21 cellular contexts compared by ENCODE assay signal in the genomic region with DNA sequence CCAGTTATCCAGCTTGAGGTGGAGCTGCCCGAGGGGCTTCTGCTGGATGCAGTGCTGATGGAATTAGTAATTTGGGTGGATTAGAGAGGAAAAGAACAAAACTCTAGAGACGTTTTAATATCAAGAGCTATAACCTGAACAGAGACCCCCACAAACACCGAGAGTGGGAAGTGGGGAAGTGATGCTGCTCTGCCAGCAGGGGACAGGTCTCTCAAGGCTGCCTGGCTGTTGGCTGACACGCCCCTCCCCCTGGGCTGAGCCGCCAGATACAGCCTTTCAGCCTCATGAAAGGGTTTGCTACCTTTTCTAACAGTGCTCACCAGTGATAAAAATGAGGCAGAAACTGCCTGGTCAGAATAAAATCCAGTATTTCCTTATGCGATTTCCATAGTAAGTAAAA. TPM values are rescaled to one million over a fixed set of nuclear protein-coding genes. Genes with fewer than 3 reads are reported as not detected.
DNase-seq lines count a peak whose midpoint lies in the region; ATAC-seq, FAIRE-seq and TF ChIP-seq lines count a peak whose summit lies in the region.
"Had no signal": no experiment of that assay in that cellular context is flagged by ENCODE, and none has a peak within 500 bp of the region (broad histone marks: within the 10 kb centered on the region; RNA-seq: fewer than 3 reads in every experiment).

No MANE protein-coding gene starts in this region.

- H3K27ac ChIP-seq in OCI-LY7 (ENCODE audit: low read depth, low read length, poor library complexity, severe bottlenecking) (no peak overlapping the region), endothelial cell of umbilical vein (ENCODE audit: insufficient read depth, low read depth, low read length) (peak overlapping the region; percentile 96), psoas muscle (no peak overlapping the region)
- H3K27ac ChIP-seq: gastrocnemius medialis, prostate gland, thyroid gland had no signal

- CTCF ChIA-PET in OCI-LY7 (lab: Charles Lee; ENCODE audit: unreplicated experiment) = interaction anchor here (0.9 kb wide), 1 partner anchor 11 kb away, joined by 3 read pairs; no protein-coding TSS in a partner anchor
- CTCF ChIA-PET in endothelial cell of umbilical vein (lab: Charles Lee) = interaction anchor here (1.1 to 3.3 kb wide), 4 partner anchors 8 to 248 kb away, joined by 5 to 15 read pairs (median 8); a partner anchor contains a TSS

- BruUV-seq in OCI-LY7 (replicated peaks; lab: Mats Ljungman, UMichigan) (no TSS peak), endothelial cell of umbilical vein (replicated peaks; lab: Mats Ljungman, UMichigan) (no TSS peak)

- H3K9me3 Mint-ChIP-seq in osteocyte (ENCODE audit: unreplicated experiment) = no peaks in the 10 kb centered on the region
- H3K9me3 Mint-ChIP-seq: stimulated activated memory B cell treated with anti-CD40 and anti-IgM and Interleukin-4, amounts not matched to agents 10 μg/mL and 1 μg/mL and 100 μg/mL, for 72 hours had no signal

- H3K9ac ChIP-seq in endothelial cell of umbilical vein (replicated peaks; ENCODE audit: extremely low read depth, insufficient read depth, low read length) = no peak overlapping the region

- no peak for FAIRE-seq in endothelial cell of umbilical vein (lab: Jason Lieb, UNC)
- FAIRE-seq: endometrium had no signal

- H3K9me3 ChIP-seq in OCI-LY7 (ENCODE audit: low read length) = no peaks in the 10 kb centered on the region
- no peaks in the 10 kb centered on the region for H3K9me3 ChIP-seq in endothelial cell of umbilical vein (replicated peaks; ENCODE audit: control insufficient read depth, insufficient read depth, low read length)
- H3K9me3 ChIP-seq in mucosa of descending colon = no peaks in the 10 kb centered on the region
- H3K9me3 ChIP-seq in psoas muscle = no peaks in the 10 kb centered on the region
- H3K9me3 ChIP-seq: gastrocnemius medialis, prostate gland, SJSA1, thyroid gland had no signal

- H2AFZ ChIP-seq in OCI-LY7 (ENCODE audit: low read length) (no peak overlapping the region), endothelial cell of umbilical vein (ENCODE audit: low read depth, low read length) (no peak overlapping the region)

- no peaks in the 10 kb centered on the region for H3K79me2 ChIP-seq in OCI-LY7 (ENCODE audit: insufficient read depth, low read depth, low read length)
- H3K79me2 ChIP-seq in endothelial cell of umbilical vein (ENCODE audit: control insufficient read depth, insufficient read depth, low read length) = peaks cover 16% of the 10 kb centered on the region

- H3K4me3 Mint-ChIP-seq in osteocyte (ENCODE audit: unreplicated experiment) = no peak overlapping the region
- H3K4me3 Mint-ChIP-seq: activated CD4-positive, alpha-beta T cell treated with anti-CD3 and anti-CD28 coated beads for 36 hours; stimulated activated memory B cell treated with anti-CD40 and anti-IgM and Interleukin-4, amounts not matched to agents 10 μg/mL and 1 μg/mL and 100 μg/mL, for 72 hours had no signal

- no peaks in the 10 kb centered on the region for H3K9me1 ChIP-seq in endothelial cell of umbilical vein (replicated peaks; ENCODE audit: control insufficient read depth, extremely low read depth, insufficient read depth, low read length)

- H3K27me3 Mint-ChIP-seq in osteocyte (ENCODE audit: unreplicated experiment) = no peaks in the 10 kb centered on the region
- H3K27me3 Mint-ChIP-seq: activated CD4-positive, alpha-beta T cell treated with anti-CD3 and anti-CD28 coated beads for 36 hours; stimulated activated memory B cell treated with anti-CD40 and anti-IgM and Interleukin-4, amounts not matched to agents 10 μg/mL and 1 μg/mL and 100 μg/mL, for 72 hours had no signal

- peaks cover 31% of the 10 kb centered on the region for H3K4me1 Mint-ChIP-seq in osteocyte (ENCODE audit: unreplicated experiment)

- no peaks in the 10 kb centered on the region for H3K27me3 ChIP-seq in endothelial cell of umbilical vein (ENCODE audit: control insufficient read depth in 2 of 2, insufficient read depth in 2 of 2, low read length in 2 of 2)
- H3K27me3 ChIP-seq in psoas muscle (ENCODE audit: insufficient read depth in 3 of 3, low read length in 2 of 3) = no peaks in the 10 kb centered on the region
- H3K27me3 ChIP-seq: gastrocnemius medialis, SJSA1, thyroid gland had no signal

- POLR2A ChIA-PET in OCI-LY7 (lab: Charles Lee) (interaction anchor here (0.8 kb wide), 1 partner anchor 9 kb away, joined by 3 read pairs; a partner anchor contains a TSS), endothelial cell of umbilical vein (lab: Charles Lee) (interaction anchor here (2.2 kb wide), 1 partner anchor 8 kb away, joined by 8 read pairs; no protein-coding TSS in a partner anchor)

- ATAC-seq in mucosa of descending colon (no peak), psoas muscle (no peak)
- ATAC-seq: activated CD4-positive, alpha-beta T cell treated with anti-CD3 and anti-CD28 coated beads for 36 hours; gastrocnemius medialis; left ventricle myocardium superior; PC-3; stimulated activated memory B cell treated with anti-CD40 and anti-IgM and Interleukin-4, amounts not matched to agents 10 μg/mL and 1 μg/mL and 100 μg/mL, for 72 hours had no signal

- H3K4me1 ChIP-seq in OCI-LY7 (ENCODE audit: insufficient read depth, low read length, poor library complexity, severe bottlenecking) (peaks cover 3% of the 10 kb centered on the region), endothelial cell of umbilical vein (ENCODE audit: control insufficient read depth, extremely low read depth, insufficient read depth, low read length) (peaks cover 37% of the 10 kb centered on the region), mucosa of descending colon (ENCODE audit: low read depth) (no peaks in the 10 kb centered on the region), psoas muscle (no peaks in the 10 kb centered on the region)
- H3K4me1 ChIP-seq: prostate gland, thyroid gland had no signal

- dilution Hi-C loops in endothelial cell of umbilical vein (cut with MboI; ENCODE audit: extremely low pct_ligation_motif_present, low sequenced_read_pairs) = no loop called here

- intact Hi-C loops in OCI-LY7 (cut with micrococcal nuclease; ENCODE audit: unreplicated experiment) (no loop called here), endothelial cell of umbilical vein (cut with micrococcal nuclease) (no loop called here), mucosa of descending colon (cut with DNase I, micrococcal nuclease) (loop anchor here in 1 of 2 donors (10.0 kb wide), 1 partner anchor 245 kb away; no protein-coding TSS in a partner anchor), psoas muscle (cut with DNase I) (no loop called here)

- WGBS in psoas muscle, 3 donors = 83 to 92% (median 83%) methylated on average over 6 of the region's 6 CpGs

- H3K9me2 ChIP-seq in OCI-LY7 (ENCODE audit: insufficient read depth, low read length) = no peaks in the 10 kb centered on the region

- no peak overlapping the region for H3K4me2 ChIP-seq in OCI-LY7 (ENCODE audit: low read length)
- no peak overlapping the region for H3K4me2 ChIP-seq in endothelial cell of umbilical vein (ENCODE audit: insufficient read depth, low read length)

- H4K20me1 ChIP-seq in OCI-LY7 (ENCODE audit: insufficient read depth, low read length) (no peaks in the 10 kb centered on the region), endothelial cell of umbilical vein (replicated peaks; ENCODE audit: control insufficient read depth, extremely low read depth, insufficient read depth, low read length) (no peaks in the 10 kb centered on the region)

- H3K36me3 Mint-ChIP-seq in osteocyte (ENCODE audit: unreplicated experiment) = peaks cover 68% of the 10 kb centered on the region

- peak; percentile 13 for TF ChIP-seq CTCF in HFF-Myc (IDR thresholded peaks at IDR 0.05; ENCODE audit: low read depth, low read length, missing control alignments)
- TF ChIP-seq CTCF in OCI-LY7 (conservative IDR thresholded peaks at IDR 0.05; ENCODE audit: low read length) = no peak
- no peak for TF ChIP-seq CTCF in endothelial cell of umbilical vein (IDR thresholded peaks at IDR 0.05; ENCODE audit: extremely low read depth in 1 of 2, insufficient read depth in 1 of 2, low read depth in 1 of 2, low read length in 2 of 2)
- peak; percentile 10 for TF ChIP-seq CTCF in osteocyte (IDR thresholded peaks at IDR 0.05)
- TF ChIP-seq CTCF in mucosa of descending colon (IDR thresholded peaks at IDR 0.05) = no peak
- TF ChIP-seq CTCF in psoas muscle (IDR thresholded peaks at IDR 0.05) = no peak

- TF ChIP-seq POLR2A in endothelial cell of umbilical vein (IDR thresholded peaks at IDR 0.05; ENCODE audit: low read depth, low read length) = no peak

- peaks cover 97% of the 10 kb centered on the region for H3K36me3 ChIP-seq in OCI-LY7 (ENCODE audit: insufficient read depth, low read length)
- peaks cover 44 to 68% of the 10 kb centered on the region in 2 experiments for H3K36me3 ChIP-seq in endothelial cell of umbilical vein (ENCODE audit: control insufficient read depth in 2 of 2, extremely low read depth in 1 of 2, insufficient read depth in 2 of 2, low read length in 2 of 2)
- H3K36me3 ChIP-seq in mucosa of descending colon (ENCODE audit: low read depth) = peaks cover 50% of the 10 kb centered on the region
- peaks cover 29 to 100% of the 10 kb centered on the region in 2 donors for H3K36me3 ChIP-seq in psoas muscle (ENCODE audit: insufficient read depth in 1 of 2, low read depth in 1 of 2)

- H3K27ac Mint-ChIP-seq in osteocyte (ENCODE audit: unreplicated experiment) = no peak overlapping the region
- H3K27ac Mint-ChIP-seq: activated CD4-positive, alpha-beta T cell treated with anti-CD3 and anti-CD28 coated beads for 36 hours; stimulated activated memory B cell treated with anti-CD40 and anti-IgM and Interleukin-4, amounts not matched to agents 10 μg/mL and 1 μg/mL and 100 μg/mL, for 72 hours had no signal

- no peak for DNase-seq in HFF-Myc (ENCODE audit: extremely low read depth, low read depth)
- DNase-seq in OCI-LY7 (ENCODE audit: low spot score) = peak; percentile 15
- no peak for DNase-seq in endothelial cell of umbilical vein (ENCODE audit: low read depth, low spot score)
- no peak for DNase-seq in osteocyte (ENCODE audit: extremely low spot score, unreplicated experiment)
- no peak for DNase-seq in mucosa of descending colon
- DNase-seq in psoas muscle = no peak
- DNase-seq in stimulated activated CD4-positive, alpha-beta T cell treated with anti-CD3 and anti-CD28 coated beads, Interleukin-12 subunit alpha, Interleukin-12 subunit beta, amount 100 ng/mL, for 4 hours = no peak
- DNase-seq: activated CD4-positive, alpha-beta T cell treated with anti-CD3 and anti-CD28 coated beads for 36 hours; activated effector memory CD4-positive, alpha-beta T cell treated with anti-CD3 and anti-CD28 coated beads, Interleukin-2, amount 50 U/mL, for 16 hours; C1 segment of cervical spinal cord; gastrocnemius medialis; left ventricle myocardium superior; NCI-H2029; NCI-H526 treated with DMSO at 0.1 percent for 48 hours; PC-3; T1000; thyroid gland had no signal

- H3K4me3 ChIP-seq in HFF-Myc (replicated peaks; ENCODE audit: low read depth, low read length) = no peak overlapping the region
- no peak overlapping the region for H3K4me3 ChIP-seq in OCI-LY7 (ENCODE audit: low read depth, low read length, poor library complexity, severe bottlenecking)
- H3K4me3 ChIP-seq in endothelial cell of umbilical vein (replicated peaks in 1 of 3; ENCODE audit: insufficient read depth in 1 of 3, low read depth in 1 of 3, low read length in 3 of 3) = no peak overlapping the region
- H3K4me3 ChIP-seq in mucosa of descending colon = no peak overlapping the region
- H3K4me3 ChIP-seq in psoas muscle = no peak overlapping the region
- H3K4me3 ChIP-seq: gastrocnemius medialis, prostate gland, SJSA1, thyroid gland had no signal

RNA-seq across cellular contexts. Expression of a gene that starts 9.6 kb away (rescaled TPM):
- total RNA-seq in OCI-LY7 (2014; rRNA removed; shearing (Covaris generic)) = 59.2 and 62.2 TPM in 2 replicates
- 66.9 and 77.8 TPM in 2 replicates for total RNA-seq in OCI-LY7 (2022)
- 81.8 and 84.3 TPM in 2 replicates for total RNA-seq in endothelial cell of umbilical vein
- polyA plus RNA-seq in endothelial cell of umbilical vein = 54.9 and 61.1 TPM in 2 replicates
- polyA plus RNA-seq in endothelial cell of umbilical vein (2011; cell fraction: cytosol; rRNA removed) = 51.9 and 65.9 TPM in 2 replicates
- 178 and 190 TPM in 2 replicates for polyA plus RNA-seq in endothelial cell of umbilical vein (2011; cell fraction: nucleus; rRNA removed)
- 38.6 and 40.5 TPM in 2 replicates for polyA plus RNA-seq in endothelial cell of umbilical vein (2012)
- 75.4 and 78.6 TPM in 2 replicates for polyA minus RNA-seq in endothelial cell of umbilical vein
- polyA minus RNA-seq in endothelial cell of umbilical vein (2011; cell fraction: cytosol; rRNA and poly(A)+ RNA removed) = 18.9 TPM
- 88.2 and 102 TPM in 2 replicates for polyA minus RNA-seq in endothelial cell of umbilical vein (2011; cell fraction: nucleus; rRNA and poly(A)+ RNA removed)
- total RNA-seq in osteocyte = 69.3 and 70.4 TPM in 2 replicates
- 10 to 100 TPM; 57.2 to 73.6 (median 59.6) TPM for total RNA-seq in mucosa of descending colon
- 10 to 100 TPM; 21.3 to 38.8 (median 24.5) TPM for total RNA-seq in psoas muscle
- 10 to 100 TPM; 37.3 to 63.3 (median 45.0) TPM for polyA plus RNA-seq in psoas muscle

RNA-seq across cellular contexts. Expression of a gene that starts 24.5 kb away (rescaled TPM):
- total RNA-seq in OCI-LY7 (2014; rRNA removed; shearing (Covaris generic)) = not detected in 2 replicates
- total RNA-seq in OCI-LY7 (2022) (not detected in 2 replicates), endothelial cell of umbilical vein (not detected in 2 replicates), osteocyte (not detected in 2 replicates), mucosa of descending colon (not detected), psoas muscle (not detected)
- polyA plus RNA-seq in endothelial cell of umbilical vein (not detected in 2 replicates), psoas muscle (not detected)
- polyA plus RNA-seq in endothelial cell of umbilical vein (2011; cell fraction: cytosol; rRNA removed) = not detected in 2 replicates
- not detected in 2 replicates for polyA plus RNA-seq in endothelial cell of umbilical vein (2011; cell fraction: nucleus; rRNA removed)
- not detected in 2 replicates for polyA plus RNA-seq in endothelial cell of umbilical vein (2012)
- polyA minus RNA-seq in endothelial cell of umbilical vein = not detected in 2 replicates
- polyA minus RNA-seq in endothelial cell of umbilical vein (2011; cell fraction: cytosol; rRNA and poly(A)+ RNA removed) = not detected
- not detected in 2 replicates for polyA minus RNA-seq in endothelial cell of umbilical vein (2011; cell fraction: nucleus; rRNA and poly(A)+ RNA removed)
- total RNA-seq: activated CD4-positive, alpha-beta T cell treated with anti-CD3 and anti-CD28 coated beads for 36 hours; gastrocnemius medialis; left ventricle myocardium superior; PC-3; prostate gland; SJSA1; thyroid gland had no signal

RNA-seq across cellular contexts. Expression of a gene that starts 32.6 kb away (rescaled TPM):
- total RNA-seq in OCI-LY7 (2014; rRNA removed; shearing (Covaris generic)) = not detected in 2 replicates
- not detected in 2 replicates for total RNA-seq in OCI-LY7 (2022)
- not detected in 2 replicates for total RNA-seq in endothelial cell of umbilical vein
- not detected in 2 replicates for polyA plus RNA-seq in endothelial cell of umbilical vein
- not detected in 2 replicates for polyA plus RNA-seq in endothelial cell of umbilical vein (2011; cell fraction: cytosol; rRNA removed)
- not detected in 2 replicates for polyA plus RNA-seq in endothelial cell of umbilical vein (2011; cell fraction: nucleus; rRNA removed)
- polyA plus RNA-seq in endothelial cell of umbilical vein (2012) = not detected in 2 replicates
- polyA minus RNA-seq in endothelial cell of umbilical vein = not detected in 2 replicates
- not detected for polyA minus RNA-seq in endothelial cell of umbilical vein (2011; cell fraction: cytosol; rRNA and poly(A)+ RNA removed)
- polyA minus RNA-seq in endothelial cell of umbilical vein (2011; cell fraction: nucleus; rRNA and poly(A)+ RNA removed) = not detected in 2 replicates
- total RNA-seq in osteocyte = 3.0 and 4.0 TPM in 2 replicates
- total RNA-seq in mucosa of descending colon = 1 to 10 TPM in 1 of 3 donors, under 1 TPM in 2; 0.67 to 6.8 (median 0.96) TPM
- total RNA-seq in psoas muscle = 100 to 1,000 TPM; 113 to 363 (median 306) TPM
- polyA plus RNA-seq in psoas muscle = 100 to 1,000 TPM in 2 of 3 donors, 10 to 100 TPM in 1; 95.7 to 220 (median 175) TPM
- total RNA-seq: activated CD4-positive, alpha-beta T cell treated with anti-CD3 and anti-CD28 coated beads for 36 hours; PC-3 had no signal

Comparison
In these comparisons a context has a peak if more than half of its experiments do, and no peak if none do; other contexts are left out.
1. CTCF ChIP-seq: peak in HFF-Myc (single experiment) and osteocyte (single experiment); none in OCI-LY7 (single experiment), endothelial cell of umbilical vein (0 of 2), mucosa of descending colon (single experiment) and psoas muscle (single experiment).
2. RNA of a gene that starts 32.6 kb away (total RNA-seq): 113 to 363 TPM in psoas muscle; 3.0 to 4.0 TPM in osteocyte, 0.67 to 6.8 TPM in mucosa of descending colon, not detected in OCI-LY7 and not detected in endothelial cell of umbilical vein; every median in the first group is over 10 times any median in the second.